Comparison of ENCODE assay signal across 17 cellular contexts in genomic region chr12:22408605-22409004, GRCh38.
A peak's percentile ranks its signal among the peaks of the same experiment; 100 is the strongest.
DNase-seq lines count a peak whose midpoint lies in the region; ATAC-seq, FAIRE-seq and TF ChIP-seq lines count a peak whose summit lies in the region.
"Had no signal": no experiment of that assay in that cellular context is flagged by ENCODE, and none has a peak within 500 bp of the region (broad histone marks: within the 10 kb centered on the region; RNA-seq: fewer than 3 reads in every experiment).

No MANE protein-coding gene starts in this region.

- TF ChIP-seq POLR2A in gastroesophageal sphincter (IDR thresholded peaks at IDR 0.05) = no peak
- TF ChIP-seq POLR2A in sigmoid colon (IDR thresholded peaks at IDR 0.05) = no peak

- H3K4me1 ChIP-seq in gastroesophageal sphincter (peaks cover 0 to 46% (median 3%) of the 10 kb centered on the region in 3 donors), sigmoid colon (peaks cover 0 to 32% (median 20%) of the 10 kb centered on the region in 4 donors)
- H3K4me1 ChIP-seq: parathyroid adenoma had no signal

- H3K27me3 Mint-ChIP-seq in activated CD4-positive, alpha-beta memory T cell treated with anti-CD3 and anti-CD28 coated beads, Interleukin-2, amount 10 ng/mL, durations not matched to agents 7 days and 5 days = no peaks in the 10 kb centered on the region
- no peaks in the 10 kb centered on the region for H3K27me3 Mint-ChIP-seq in glutamatergic neuron (ENCODE audit: unreplicated experiment)

- no peaks in the 10 kb centered on the region for H3K36me3 Mint-ChIP-seq in activated CD4-positive, alpha-beta memory T cell treated with anti-CD3 and anti-CD28 coated beads, Interleukin-2, amount 10 ng/mL, durations not matched to agents 7 days and 5 days (ENCODE audit: low read depth)
- no peaks in the 10 kb centered on the region for H3K36me3 Mint-ChIP-seq in glutamatergic neuron (ENCODE audit: unreplicated experiment)

- H3K9me3 Mint-ChIP-seq in activated CD4-positive, alpha-beta memory T cell treated with anti-CD3 and anti-CD28 coated beads, Interleukin-2, amount 10 ng/mL, durations not matched to agents 7 days and 5 days = no peaks in the 10 kb centered on the region
- H3K9me3 Mint-ChIP-seq in glutamatergic neuron (ENCODE audit: unreplicated experiment) = no peaks in the 10 kb centered on the region
- H3K9me3 Mint-ChIP-seq: activated naive CD4-positive, alpha-beta T cell treated with anti-CD3 and anti-CD28 coated beads for 36 hours had no signal

- H3K27ac ChIP-seq in gastroesophageal sphincter = peak overlapping the region; percentile 66 to 76 (median 66)
- peak overlapping the region; percentile 1 to 70 (median 18) for H3K27ac ChIP-seq in sigmoid colon
- H3K27ac ChIP-seq: parathyroid adenoma, testis had no signal

- FAIRE-seq in GM18507 (lab: Jason Lieb, UNC) = peak; percentile 60
- FAIRE-seq: frontal cortex had no signal

- intact Hi-C loops in sigmoid colon (cut with DNase I) = no loop called here

- peaks cover 40% of the 10 kb centered on the region for H3K4me1 Mint-ChIP-seq in activated CD4-positive, alpha-beta memory T cell treated with anti-CD3 and anti-CD28 coated beads, Interleukin-2, amount 10 ng/mL, durations not matched to agents 7 days and 5 days
- no peaks in the 10 kb centered on the region for H3K4me1 Mint-ChIP-seq in glutamatergic neuron (ENCODE audit: low read depth, unreplicated experiment)

- TF ChIP-seq EP300 in gastroesophageal sphincter (IDR thresholded peaks at IDR 0.05) (no peak), sigmoid colon (IDR thresholded peaks at IDR 0.05) (no peak)

- 6 to 19% methylated on average over 2 of the region's 2 CpGs for WGBS in gastroesophageal sphincter (ENCODE audit: low coverage in 1 of 2), 2 donors
- WGBS in sigmoid colon, 2 donors = 36 to 48% methylated on average over 2 of the region's 2 CpGs

- no peaks in the 10 kb centered on the region for H3K9me3 ChIP-seq in gastroesophageal sphincter
- no peaks in the 10 kb centered on the region for H3K9me3 ChIP-seq in sigmoid colon
- H3K9me3 ChIP-seq: testis had no signal

- POLR2A ChIA-PET in activated CD4-positive, alpha-beta memory T cell treated with anti-CD3 and anti-CD28 coated beads, Interleukin-2, amount 10 ng/mL, durations not matched to agents 7 days and 5 days (lab: Charles Lee) = interaction anchor here (0.9 to 2.5 kb wide), 4 partner anchors 10 to 73 kb away, joined by 3 to 17 read pairs (median 14); no protein-coding TSS in a partner anchor

- H3K4me3 ChIP-seq in gastroesophageal sphincter (no peak overlapping the region), sigmoid colon (no peak overlapping the region)
- H3K4me3 ChIP-seq: cardiac muscle cell, testis had no signal

- H3K4me3 Mint-ChIP-seq in activated CD4-positive, alpha-beta memory T cell treated with anti-CD3 and anti-CD28 coated beads, Interleukin-2, amount 10 ng/mL, durations not matched to agents 7 days and 5 days = peak overlapping the region; percentile 58
- H3K4me3 Mint-ChIP-seq in glutamatergic neuron (ENCODE audit: unreplicated experiment) = no peak overlapping the region
- H3K4me3 Mint-ChIP-seq: activated naive CD4-positive, alpha-beta T cell treated with anti-CD3 and anti-CD28 coated beads for 36 hours had no signal

- H3K27me3 ChIP-seq in gastroesophageal sphincter (no peaks in the 10 kb centered on the region), sigmoid colon (no peaks in the 10 kb centered on the region)
- H3K27me3 ChIP-seq: cardiac muscle cell, testis had no signal

- ATAC-seq in gastroesophageal sphincter (no peak), HG03135 (IDR thresholded peaks at IDR 0.05; ENCODE audit: unreplicated experiment) (no peak)

- TF ChIP-seq CTCF in gastroesophageal sphincter (IDR thresholded peaks at IDR 0.05) (no peak), sigmoid colon (IDR thresholded peaks at IDR 0.05) (no peak), glutamatergic neuron (IDR thresholded peaks at IDR 0.05; ENCODE audit: partially characterized antibody, unreplicated experiment) (no peak)

- H3K36me3 ChIP-seq in gastroesophageal sphincter = no peaks in the 10 kb centered on the region
- no peaks in the 10 kb centered on the region for H3K36me3 ChIP-seq in sigmoid colon
- H3K36me3 ChIP-seq: cardiac muscle cell had no signal

- CTCF ChIA-PET in activated CD4-positive, alpha-beta memory T cell treated with anti-CD3 and anti-CD28 coated beads, Interleukin-2, amount 10 ng/mL, durations not matched to agents 7 days and 5 days (lab: Charles Lee) = interaction anchor here (1.5 to 2.6 kb wide), 2 partner anchors 12 to 73 kb away, joined by 5 to 14 read pairs; no protein-coding TSS in a partner anchor

- peak overlapping the region; percentile 91 for H3K27ac Mint-ChIP-seq in activated CD4-positive, alpha-beta memory T cell treated with anti-CD3 and anti-CD28 coated beads, Interleukin-2, amount 10 ng/mL, durations not matched to agents 7 days and 5 days
- H3K27ac Mint-ChIP-seq in glutamatergic neuron (ENCODE audit: unreplicated experiment) = no peak overlapping the region
- H3K27ac Mint-ChIP-seq: activated naive CD4-positive, alpha-beta T cell treated with anti-CD3 and anti-CD28 coated beads for 36 hours had no signal

- DNase-seq in GM18507 (ENCODE audit: extremely low spot score, insufficient read length, low read depth) = no peak
- no peak for DNase-seq in activated CD4-positive, alpha-beta memory T cell treated with anti-CD3 and anti-CD28 coated beads, Interleukin-2, amount 10 ng/mL, durations not matched to agents 7 days and 5 days
- DNase-seq in sigmoid colon = no peak
- DNase-seq in activated gamma-delta T cell treated with Interleukin-2 at 50 U/mL for 16 hours = no peak
- no peak for DNase-seq in glutamatergic neuron
- DNase-seq: activated CD4-positive, alpha-beta T cell treated with anti-CD3 and anti-CD28 coated beads, Interleukin-2, amount 50 U/mL, for 48 hours; activated naive CD4-positive, alpha-beta T cell treated with anti-CD3 and anti-CD28 coated beads for 36 hours; effector CD8-positive, alpha-beta T cell; GDM1; MM.1S; NCI-H774 had no signal
